Comparison of ENCODE assay signal across 13 cellular contexts in the genomic region with DNA sequence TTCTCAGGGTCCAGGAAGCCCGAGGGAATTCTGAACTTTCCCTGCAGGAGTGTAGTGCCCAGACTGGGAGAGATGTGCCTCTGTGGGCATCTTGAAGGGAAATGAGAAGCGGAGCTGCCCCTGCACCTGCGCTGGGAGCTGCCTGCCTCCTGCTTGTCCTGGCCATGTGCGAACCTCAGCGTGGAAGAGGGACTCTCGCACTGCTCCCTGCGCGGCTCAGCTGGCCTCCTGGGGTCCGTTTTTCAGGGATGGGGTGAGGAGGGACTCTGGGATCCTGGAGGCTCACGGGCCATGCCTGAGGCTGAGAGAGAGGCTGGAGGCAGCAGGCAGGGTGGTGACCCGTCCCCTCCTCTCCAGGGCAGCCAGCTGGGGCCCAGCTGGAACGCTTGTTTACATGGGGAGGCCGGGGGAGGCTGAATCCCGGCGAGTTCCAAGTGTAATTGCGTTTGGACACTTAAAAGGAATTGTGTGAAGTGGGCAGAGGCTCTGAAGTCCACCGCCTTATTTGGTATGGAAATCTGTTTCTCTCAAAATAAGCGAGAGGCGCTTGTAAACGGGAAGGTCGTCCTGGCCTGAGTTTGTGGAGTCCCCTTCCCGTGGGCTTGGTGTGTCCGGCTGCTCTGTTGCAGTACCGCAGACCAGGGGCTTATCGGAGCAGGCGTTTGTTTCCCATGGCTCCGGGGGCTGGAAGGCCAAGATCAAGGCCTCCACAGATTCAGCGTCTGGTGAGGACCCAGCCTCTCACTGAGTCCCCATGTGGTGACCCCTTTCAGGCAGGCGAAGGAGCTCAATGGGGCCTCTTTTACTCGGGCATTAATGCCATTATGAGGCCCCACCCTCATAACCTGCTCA. TPM values are rescaled to one million over a fixed set of nuclear protein-coding genes. Genes with fewer than 3 reads are reported as not detected.
A peak's percentile ranks its signal among the peaks of the same experiment; 100 is the strongest.
DNase-seq lines count a peak whose midpoint lies in the region; ATAC-seq and TF ChIP-seq lines count a peak whose summit lies in the region.
"Had no signal": no experiment of that assay in that cellular context is flagged by ENCODE, and none has a peak within 500 bp of the region (broad histone marks: within the 10 kb centered on the region; RNA-seq: fewer than 3 reads in every experiment).

No MANE protein-coding gene starts in this region.

- TF ChIP-seq RAD21 in SK-N-SH (IDR thresholded peaks at IDR 0.05; ENCODE audit: low read length): no peak

- 82% methylated on average over 14 of the region's 30 CpGs for WGBS in SK-N-SH (ENCODE audit: low lambda C conversion rate)

- H4K20me1 ChIP-seq in SK-N-SH (ENCODE audit: insufficient read depth): no peaks in the 10 kb centered on the region

- intact Hi-C loops in left ventricle myocardium superior (cut with micrococcal nuclease): no loop called here
- intact Hi-C loops in sciatic nerve (cut with DNase I): no loop called here

- H2AFZ ChIP-seq in SK-N-SH (ENCODE audit: low read depth): no peak overlapping the region
- H2AFZ ChIP-seq: PC-9 had no signal

- no peaks in the 10 kb centered on the region for H3K9me2 ChIP-seq in SK-N-SH

- no peak for TF ChIP-seq EP300 in SK-N-SH (IDR thresholded peaks at IDR 0.05; ENCODE audit: borderline replicate concordance in 1 of 2, low read depth in 1 of 2, low read length in 1 of 2)

- no peaks in the 10 kb centered on the region for H3K36me3 ChIP-seq in ES-I3 (ENCODE audit: insufficient read depth, low read length)
- H3K36me3 ChIP-seq in SK-N-SH (replicated peaks in 1 of 2; ENCODE audit: control insufficient read depth in 1 of 2, insufficient read depth in 2 of 2, low read length in 1 of 2): no peaks in the 10 kb centered on the region

- H3K9me3 ChIP-seq in ES-I3 (ENCODE audit: control insufficient read depth, insufficient read depth, low read length): no peaks in the 10 kb centered on the region
- H3K9me3 ChIP-seq in SK-N-SH: no peaks in the 10 kb centered on the region

- H3K4me2 ChIP-seq in SK-N-SH: peak overlapping the region; percentile 65; the same call in 1 of the 2 replicates
- H3K4me2 ChIP-seq: PC-9 had no signal

- DNase-seq in SK-N-SH (peak; percentile 69), left ventricle myocardium superior (peak; percentile 83), sciatic nerve (ENCODE audit: low spot score) (no peak), cerebellar nuclear complex (lab: John Stamatoyannopoulos, UW) (no peak), middle frontal gyrus (ENCODE audit: extremely low spot score, low spot score) (no peak)
- no peak for DNase-seq in activated CD4-positive, alpha-beta T cell treated with anti-CD3 and anti-CD28 coated beads for 48 hours
- DNase-seq: activated CD4-positive, alpha-beta T cell treated with anti-CD3 and anti-CD28 coated beads, Interleukin-2, amount 50 U/mL, for 1 hour; Karpas-422; PC-9 had no signal

- no peaks in the 10 kb centered on the region for H3K79me2 ChIP-seq in SK-N-SH (ENCODE audit: insufficient read depth)

- peaks cover 34% of the 10 kb centered on the region for H3K4me1 ChIP-seq in ES-I3 (ENCODE audit: insufficient read depth, low read length)
- H3K4me1 ChIP-seq in SK-N-SH (ENCODE audit: control insufficient read depth in 1 of 2, insufficient read depth in 2 of 2, low read depth in 1 of 2, low read length in 1 of 2): peaks cover 12 to 38% of the 10 kb centered on the region in 2 experiments; a peak in 3 of 4 replicates

- TF ChIP-seq CTCF in SK-N-SH (IDR thresholded peaks at IDR 0.05): no peak

- ATAC-seq in left ventricle myocardium superior (peak; percentile 64), sciatic nerve (peak; percentile 48), HG02759 (IDR thresholded peaks at IDR 0.05; ENCODE audit: unreplicated experiment) (no peak)

- H3K27ac ChIP-seq in SK-N-SH (ENCODE audit: low read depth in 2 of 2, low read length in 1 of 2): peak overlapping the region in 1 of 2 experiments; percentile 14; a peak in 1 of 4 replicates
- H3K27ac ChIP-seq: PC-9 had no signal

- no peak overlapping the region for H3K4me3 ChIP-seq in SK-N-SH (ENCODE audit: low read depth in 2 of 2, low read length in 1 of 2)
- H3K4me3 ChIP-seq: PC-9 had no signal

- H3K9ac ChIP-seq in ES-I3 (ENCODE audit: low read depth, low read length) (peak overlapping the region; percentile 64), SK-N-SH (no peak overlapping the region)

- POLR2A ChIA-PET in SK-N-SH (lab: Yijun Ruan, JAX): no interaction called here

- H3K27me3 ChIP-seq in SK-N-SH (ENCODE audit: insufficient read depth): no peaks in the 10 kb centered on the region

- no peaks in the 10 kb centered on the region for H3F3A ChIP-seq in SK-N-SH (replicated peaks; ENCODE audit: insufficient read depth)

- CTCF ChIA-PET in SK-N-SH (lab: Yijun Ruan, JAX): interaction anchor here (0.6 to 4.6 kb wide), 10 partner anchors 8 to 430 kb away, joined by 3 to 26 read pairs (median 4); no protein-coding TSS in a partner anchor

TF ChIP-seq in SK-N-SH, 30 proteins besides CTCF, POLR2A, EP300 and RAD21:
- TF ChIP-seq NFIC (IDR thresholded peaks at IDR 0.05; ENCODE audit: borderline replicate concordance) (no peak), MXI1 (IDR thresholded peaks at IDR 0.05; ENCODE audit: low read depth, low read length) (no peak), ELF1 (IDR thresholded peaks at IDR 0.05) (no peak), POLR2AphosphoS5 (IDR thresholded peaks at IDR 0.05; ENCODE audit: low read depth, low read length) (no peak), GATA2 (CRISPR knock-in tag; IDR thresholded peaks at IDR 0.05) (no peak), RCOR1 (IDR thresholded peaks at IDR 0.05; ENCODE audit: low read length) (no peak), RFX5 (IDR thresholded peaks at IDR 0.05; ENCODE audit: low read length) (no peak)
- TF ChIP-seq, protein P1, sequence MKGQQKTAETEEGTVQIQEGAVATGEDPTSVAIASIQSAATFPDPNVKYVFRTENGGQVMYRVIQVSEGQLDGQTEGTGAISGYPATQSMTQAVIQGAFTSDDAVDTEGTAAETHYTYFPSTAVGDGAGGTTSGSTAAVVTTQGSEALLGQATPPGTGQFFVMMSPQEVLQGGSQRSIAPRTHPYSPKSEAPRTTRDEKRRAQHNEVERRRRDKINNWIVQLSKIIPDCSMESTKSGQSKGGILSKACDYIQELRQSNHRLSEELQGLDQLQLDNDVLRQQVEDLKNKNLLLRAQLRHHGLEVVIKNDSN (IDR thresholded peaks at IDR 0.05; ENCODE audit: borderline replicate concordance, low read depth): no peak

RNA-seq across cellular contexts. Expression of a gene that starts 1.3 kb away (rescaled TPM):
- polyA plus RNA-seq in SK-N-SH (2012; rRNA removed): 0.18 and 0.19 TPM in 2 replicates
- polyA plus RNA-seq in SK-N-SH (2012; cell fraction: cytosol; rRNA removed): 0.08 and 0.12 TPM in 2 replicates
- polyA plus RNA-seq in SK-N-SH (2012; cell fraction: nucleus; rRNA removed): 0.21 and 0.39 TPM in 2 replicates
- total RNA-seq in left ventricle myocardium superior: 5.5 TPM
- total RNA-seq in sciatic nerve: 39.5 TPM
- polyA plus RNA-seq: keratinocyte had no signal

RNA-seq across cellular contexts. Expression of a gene that starts 33.5 kb away (rescaled TPM):
- not detected in 2 replicates for polyA plus RNA-seq in SK-N-SH (2012; rRNA removed)
- polyA plus RNA-seq in SK-N-SH (2012; cell fraction: cytosol; rRNA removed): not detected in 2 replicates
- not detected in 2 replicates for polyA plus RNA-seq in SK-N-SH (2012; cell fraction: nucleus; rRNA removed)
- total RNA-seq in left ventricle myocardium superior: not detected
- total RNA-seq in sciatic nerve: not detected
- total RNA-seq: bronchial epithelial cell, PC-9 had no signal
- polyA plus RNA-seq: keratinocyte had no signal

RNA-seq across cellular contexts. Expression of a gene that starts 34.4 kb away (rescaled TPM):
- polyA plus RNA-seq in SK-N-SH (2012; rRNA removed): 7.6 and 8.7 TPM in 2 replicates
- 3.3 and 4.5 TPM in 2 replicates for polyA plus RNA-seq in SK-N-SH (2012; cell fraction: cytosol; rRNA removed)
- polyA plus RNA-seq in SK-N-SH (2012; cell fraction: nucleus; rRNA removed): 36.5 and 41.4 TPM in 2 replicates
- total RNA-seq in left ventricle myocardium superior (7.9 TPM), sciatic nerve (36.2 TPM)

Comparison
In these comparisons a context has a peak if more than half of its experiments do, and no peak if none do; other contexts are left out.
1. DNase-seq: peak in SK-N-SH (single experiment) and left ventricle myocardium superior (single experiment); none in sciatic nerve (single experiment), cerebellar nuclear complex (0 of 2), activated CD4-positive, alpha-beta T cell treated with anti-CD3 and anti-CD28 coated beads for 48 hours (single experiment) and middle frontal gyrus (single experiment).